2 cellular contexts compared by ENCODE assay signal in the genomic region with DNA sequence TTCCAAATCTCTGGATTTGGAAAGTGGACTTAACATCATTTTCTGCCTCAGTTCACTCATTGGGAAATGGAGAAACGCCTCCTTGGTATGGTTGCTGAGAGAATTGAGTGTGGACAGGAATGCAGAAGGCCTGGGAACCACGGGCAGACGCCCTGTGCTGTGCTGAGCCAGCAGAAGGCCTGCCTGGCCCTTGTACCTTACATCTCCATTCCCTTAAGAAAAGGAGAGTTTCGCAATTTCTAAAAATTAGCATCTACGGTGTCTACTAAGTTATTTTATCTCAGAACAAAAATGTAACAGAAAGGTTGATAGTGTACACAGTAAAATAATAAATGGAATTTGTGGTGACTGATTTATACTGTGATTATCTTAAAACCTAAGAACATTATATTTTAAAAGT.
TF ChIP-seq lines count a peak whose summit lies in the region.

No MANE protein-coding gene starts in this region.

TF ChIP-seq in HepG2, 621 proteins besides CTCF, POLR2A, EP300 and RAD21:
- TF ChIP-seq CEBPB (IDR thresholded peaks at IDR 0.05; ENCODE audit: borderline replicate concordance, low read depth, low read length) (peak; percentile 64; the same call in 1 of the 2 replicates), ZFP90 (CRISPR knock-in tag; IDR thresholded peaks at IDR 0.05; ENCODE audit: borderline replicate concordance) (no peak), MAF1 (CRISPR knock-in tag; IDR thresholded peaks at IDR 0.05; ENCODE audit: borderline replicate concordance) (no peak)
TF ChIP-seq in HepG2: peak in this region for 1.

TF ChIP-seq in K562, 482 proteins besides CTCF, POLR2A, EP300 and RAD21:
- TF ChIP-seq, protein P1, sequence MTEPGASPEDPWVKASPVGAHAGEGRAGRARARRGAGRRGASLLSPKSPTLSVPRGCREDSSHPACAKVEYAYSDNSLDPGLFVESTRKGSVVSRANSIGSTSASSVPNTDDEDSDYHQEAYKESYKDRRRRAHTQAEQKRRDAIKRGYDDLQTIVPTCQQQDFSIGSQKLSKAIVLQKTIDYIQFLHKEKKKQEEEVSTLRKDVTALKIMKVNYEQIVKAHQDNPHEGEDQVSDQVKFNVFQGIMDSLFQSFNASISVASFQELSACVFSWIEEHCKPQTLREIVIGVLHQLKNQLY (CRISPR knock-in tag; conservative IDR thresholded peaks at IDR 0.05): no peak
- peak; percentile 20; the same call in 1 of the 2 replicates for TF ChIP-seq CEBPB (tag; IDR thresholded peaks at IDR 0.05)
